8 cellular contexts compared by ENCODE assay signal in genomic region chr6:144285548-144285797, GRCh38. TPM values are rescaled to one million over a fixed set of nuclear protein-coding genes. Genes with fewer than 3 reads are reported as not detected.
DNase-seq lines count a peak whose midpoint lies in the region; ATAC-seq and TF ChIP-seq lines count a peak whose summit lies in the region.

No MANE protein-coding gene starts in this region.

- H3K27me3 Mint-ChIP-seq in T-helper 1 cell treated with Interleukin-12 subunit alpha and Interleukin-12 subunit beta and Interleukin-4 antibody, amounts not matched to agents 30 μg/mL and 1 μg/mL, for 36 hours (ENCODE audit: low read depth): peaks cover 54% of the 10 kb centered on the region
- H3K27me3 Mint-ChIP-seq in MCF 10A (ENCODE audit: insufficient read depth, unreplicated experiment): no peaks in the 10 kb centered on the region

- CTCF ChIA-PET in MCF 10A (lab: Yijun Ruan, JAX): interaction anchor here (0.7 to 2.5 kb wide), 6 partner anchors 20 to 119 kb away, joined by 3 to 9 read pairs (median 6); no protein-coding TSS in a partner anchor

- H3K9me3 ChIP-seq in mononuclear cell (ENCODE audit: low read depth, low read length): no peaks in the 10 kb centered on the region

- TF ChIP-seq CTCF in MCF 10A (IDR thresholded peaks at IDR 0.05; ENCODE audit: unreplicated experiment): no peak

- H3K4me3 Mint-ChIP-seq in T-helper 1 cell treated with Interleukin-12 subunit alpha and Interleukin-12 subunit beta and Interleukin-4 antibody, amounts not matched to agents 30 μg/mL and 1 μg/mL, for 36 hours: peak overlapping the region; percentile 89
- peak overlapping the region; percentile 97 for H3K4me3 Mint-ChIP-seq in MCF 10A (ENCODE audit: unreplicated experiment)

- H3K4me1 Mint-ChIP-seq in T-helper 1 cell treated with Interleukin-12 subunit alpha and Interleukin-12 subunit beta and Interleukin-4 antibody, amounts not matched to agents 30 μg/mL and 1 μg/mL, for 36 hours (ENCODE audit: low read depth): peaks cover 14% of the 10 kb centered on the region
- peaks cover 16% of the 10 kb centered on the region for H3K4me1 Mint-ChIP-seq in MCF 10A (ENCODE audit: insufficient read depth, unreplicated experiment)

- H3K4me1 ChIP-seq in mononuclear cell (ENCODE audit: insufficient read depth, low read length): peaks cover 21% of the 10 kb centered on the region

- no peaks in the 10 kb centered on the region for H3K9me3 Mint-ChIP-seq in T-helper 1 cell treated with Interleukin-12 subunit alpha and Interleukin-12 subunit beta and Interleukin-4 antibody, amounts not matched to agents 30 μg/mL and 1 μg/mL, for 36 hours
- no peaks in the 10 kb centered on the region for H3K9me3 Mint-ChIP-seq in MCF 10A (ENCODE audit: unreplicated experiment)

- peaks cover 3% of the 10 kb centered on the region for H3K36me3 Mint-ChIP-seq in T-helper 1 cell treated with Interleukin-12 subunit alpha and Interleukin-12 subunit beta and Interleukin-4 antibody, amounts not matched to agents 30 μg/mL and 1 μg/mL, for 36 hours (ENCODE audit: low read depth)
- no peaks in the 10 kb centered on the region for H3K36me3 Mint-ChIP-seq in MCF 10A (ENCODE audit: insufficient read depth, unreplicated experiment)

- TSS peak; percentile 55 for BruUV-seq in MCF 10A (replicated peaks; lab: Mats Ljungman, UMichigan)

- peak overlapping the region; percentile 54 for H3K4me3 ChIP-seq in mononuclear cell (ENCODE audit: low read length)

- peaks cover 3% of the 10 kb centered on the region for H3K27me3 ChIP-seq in mononuclear cell (ENCODE audit: insufficient read depth, low read length)

- intact Hi-C loops in MCF 10A (cut with micrococcal nuclease): loop anchor here (1.0 to 5.0 kb wide), 3 partner anchors 147 to 197 kb away; no protein-coding TSS in a partner anchor

- DNase-seq in T-helper 1 cell (no peak), MCF 10A (ENCODE audit: unreplicated experiment) (no peak), hepatic stellate cell (ENCODE audit: low spot score) (no peak), COR-L47 (lab: John Stamatoyannopoulos, UW) (no peak), D341Med (ENCODE audit: low spot score) (no peak)

- ATAC-seq in HG03460 (IDR thresholded peaks at IDR 0.05; ENCODE audit: unreplicated experiment): peak; percentile 40

- H3K27ac Mint-ChIP-seq in T-helper 1 cell treated with Interleukin-12 subunit alpha and Interleukin-12 subunit beta and Interleukin-4 antibody, amounts not matched to agents 30 μg/mL and 1 μg/mL, for 36 hours: peak overlapping the region; percentile 33
- H3K27ac Mint-ChIP-seq in MCF 10A (ENCODE audit: low read depth, unreplicated experiment): peak overlapping the region; percentile 74

- POLR2A ChIA-PET in MCF 10A (lab: Yijun Ruan, JAX): interaction anchor here (0.6 to 2.5 kb wide), 29 partner anchors 9 to 831 kb away, joined by 3 to 89 read pairs (median 5); partner anchors contain the start of gene SF3B5

RNA-seq across cellular contexts. Expression of gene UTRN, which starts 0.3 kb away (rescaled TPM):
- 78.7 and 84.8 TPM in 2 replicates for total RNA-seq in MCF 10A (2022)
- 318 TPM for total RNA-seq in mononuclear cell
